22 cellular contexts compared by ENCODE assay signal in genomic region chr10:132688580-132689420, GRCh38.
DNase-seq lines count a peak whose midpoint lies in the region; ATAC-seq, FAIRE-seq and TF ChIP-seq lines count a peak whose summit lies in the region.
"Had no signal": no experiment of that assay in that cellular context is flagged by ENCODE, and none has a peak within 500 bp of the region (broad histone marks: within the 10 kb centered on the region; RNA-seq: fewer than 3 reads in every experiment).

No MANE protein-coding gene starts in this region.

- no peak overlapping the region for H2BK12ac ChIP-seq in H9 (ENCODE audit: insufficient read length, low read depth, low read length)

- no peak overlapping the region for H3K56ac ChIP-seq in H9 (ENCODE audit: insufficient read length, low read depth, low read length)

- in situ Hi-C loops in GM12878 (cut with MboI), result no loop called here

- no peak overlapping the region for H3K27ac Mint-ChIP-seq in H9
- H3K27ac Mint-ChIP-seq: activated CD4-positive, alpha-beta T cell treated with anti-CD3 and anti-CD28 coated beads, Interleukin-2, amount 10 ng/mL, durations not matched to agents 24 days and 14 days; activated T-helper 2 cell treated with anti-CD3 and anti-CD28 coated beads, Interferon-gamma antibody, Interleukin-2, Interleukin-4, amounts not matched to agents 10 μg/mL and 5 μg/mL and 100 μg/mL, durations not matched to agents 14 hours and 24 hours and 36 hours; CD8-positive, alpha-beta T cell; T-helper 1 cell treated with Interleukin-12 subunit alpha and Interleukin-12 subunit beta and Interleukin-4 antibody, amounts not matched to agents 30 μg/mL and 1 μg/mL, for 36 hours had no signal

- H3K4me2 ChIP-seq in H9 (ENCODE audit: insufficient read depth, insufficient read length, low read length) (no peak overlapping the region), GM12878 (ENCODE audit: control insufficient read depth, insufficient read depth) (no peak overlapping the region)

- H2BK5ac ChIP-seq in H9 (ENCODE audit: insufficient read length, low read length), result no peak overlapping the region

- DNase-seq in H9 (peak; percentile 14), GM12878 (ENCODE audit: low read depth, low spot score) (no peak), left lung (peak; percentile 12 to 47), substantia nigra (lab: John Stamatoyannopoulos, UW) (no peak)
- DNase-seq in stimulated activated CD4-positive, alpha-beta T cell treated with anti-CD3 and anti-CD28 coated beads, Interleukin-4, amount 100 ng/mL, for 24 hours, result no peak
- DNase-seq: activated CD4-positive, alpha-beta T cell treated with anti-CD3 and anti-CD28 coated beads, Interleukin-2, amount 10 ng/mL, durations not matched to agents 24 days and 14 days; CD8-positive, alpha-beta T cell; effector CD4-positive, alpha-beta T cell; HCEC 1CT; NCI-H187 treated with DMSO at 0.1 percent for 48 hours; NCI-H2227 treated with DMSO at 0.1 percent for 48 hours; NCI-H774; SIG-M5; stimulated activated CD4-positive, alpha-beta T cell treated with anti-CD3 and anti-CD28 coated beads, Interleukin-15, amount 100 ng/mL, for 24 hours had no signal

- no peak overlapping the region for H3K23ac ChIP-seq in H9 (ENCODE audit: insufficient read length, low read depth, low read length)

- no peaks in the 10 kb centered on the region for H3K4me1 ChIP-seq in H9 (ENCODE audit: insufficient read depth, low read length)
- no peaks in the 10 kb centered on the region for H3K4me1 ChIP-seq in GM12878 (ENCODE audit: control insufficient read depth, insufficient read depth, low read length)
- peaks cover 0 to 15% of the 10 kb centered on the region in 2 donors for H3K4me1 ChIP-seq in left lung

- no peaks in the 10 kb centered on the region for H3K79me1 ChIP-seq in H9 (ENCODE audit: insufficient read depth, low read depth, low read length, poor library complexity, severe bottlenecking)

- TF ChIP-seq CTCF in H9 (conservative IDR thresholded peaks at IDR 0.05), result no peak
- no peak for TF ChIP-seq CTCF in GM12878 (IDR thresholded peaks at IDR 0.05 in 2 of 3, conservative IDR thresholded peaks at IDR 0.05 in 1 of 3; ENCODE audit: control insufficient read depth in 2 of 3, extremely low read depth in 1 of 3, insufficient read depth in 1 of 3, low read depth in 3 of 3, low read length in 3 of 3)
- no peak for TF ChIP-seq CTCF in left lung (IDR thresholded peaks at IDR 0.05)

- no peaks in the 10 kb centered on the region for H3K9me3 ChIP-seq in H9 (ENCODE audit: control insufficient read depth, low read depth, low read length)
- H3K9me3 ChIP-seq in GM12878 (replicated peaks; ENCODE audit: control insufficient read depth, insufficient read depth, low read length), result no peaks in the 10 kb centered on the region; the same call in 2 of the 3 replicates
- no peaks in the 10 kb centered on the region for H3K9me3 ChIP-seq in left lung
- H3K9me3 ChIP-seq: adrenal gland had no signal

- SMC1A ChIA-PET in GM12878 (lab: Charles Lee; ENCODE audit: uncharacterized antibody, unreplicated experiment), result no interaction called here

- H3K36me3 Mint-ChIP-seq in H9 (ENCODE audit: insufficient read depth in 1 of 3, low read depth in 3 of 3), result peaks cover 0 to 2% (median 0%) of the 10 kb centered on the region in 3 experiments; a peak in 2 of 7 replicates

- H3K27me3 ChIP-seq in H9 (ENCODE audit: insufficient read depth, low read length) (no peaks in the 10 kb centered on the region), GM12878 (replicated peaks in 1 of 2; ENCODE audit: control insufficient read depth in 2 of 2, insufficient read depth in 2 of 2, low read length in 1 of 2) (no peaks in the 10 kb centered on the region), left lung (no peaks in the 10 kb centered on the region)
- H3K27me3 ChIP-seq: adrenal gland, cardiac muscle cell had no signal

- H2BK15ac ChIP-seq in H9 (ENCODE audit: low read depth, low read length), result no peak overlapping the region

- no peak overlapping the region for H3K14ac ChIP-seq in H9 (ENCODE audit: insufficient read depth, low read length)

- H3K4me3 Mint-ChIP-seq in H9, result no peak overlapping the region
- H3K4me3 Mint-ChIP-seq: activated CD4-positive, alpha-beta T cell treated with anti-CD3 and anti-CD28 coated beads, Interleukin-2, amount 10 ng/mL, durations not matched to agents 24 days and 14 days; CD8-positive, alpha-beta T cell; T-helper 1 cell treated with Interleukin-12 subunit alpha and Interleukin-12 subunit beta and Interleukin-4 antibody, amounts not matched to agents 30 μg/mL and 1 μg/mL, for 36 hours had no signal

- no peak overlapping the region for H3K18ac ChIP-seq in H9 (ENCODE audit: insufficient read length, low read depth, low read length)

- intact Hi-C loops in GM12878 (cut with micrococcal nuclease; ENCODE audit: unreplicated experiment), result no loop called here
- intact Hi-C loops in left lung (cut with DNase I), result no loop called here

- TF ChIP-seq EP300 in GM12878 (IDR thresholded peaks at IDR 0.05; ENCODE audit: borderline replicate concordance in 1 of 2, control insufficient read depth in 1 of 2, low read depth in 2 of 2, low read length in 2 of 2), result no peak

- ATAC-seq in GM12878 (no peak), left lung (no peak), HG02588 (IDR thresholded peaks at IDR 0.05; ENCODE audit: unreplicated experiment) (no peak), GM21619 (IDR thresholded peaks at IDR 0.05; ENCODE audit: unreplicated experiment) (no peak)
- ATAC-seq: CD8-positive, alpha-beta T cell; esophagus mucosa had no signal

- TF ChIP-seq POLR2A in GM12878 (IDR thresholded peaks at IDR 0.05; ENCODE audit: low read depth, low read length), result no peak

- H4K20me1 ChIP-seq in H9 (ENCODE audit: control insufficient read depth, insufficient read depth, insufficient read length) (peaks cover 5% of the 10 kb centered on the region), GM12878 (ENCODE audit: control insufficient read depth, insufficient read depth) (no peaks in the 10 kb centered on the region)

- H3K27me3 Mint-ChIP-seq in H9 (ENCODE audit: low read depth), result no peaks in the 10 kb centered on the region
- H3K27me3 Mint-ChIP-seq: activated CD4-positive, alpha-beta T cell treated with anti-CD3 and anti-CD28 coated beads, Interleukin-2, amount 10 ng/mL, durations not matched to agents 24 days and 14 days had no signal

- TF ChIP-seq RAD21 in GM12878 (IDR thresholded peaks at IDR 0.05; ENCODE audit: insufficient read depth, low read depth, low read length), result no peak

- no peak overlapping the region for H3K4me3 ChIP-seq in GM12878
- no peak overlapping the region for H3K4me3 ChIP-seq in left lung
- H3K4me3 ChIP-seq: adrenal gland, cardiac muscle cell had no signal

- H3K9me3 Mint-ChIP-seq in H9, result peaks cover 0 to 4% of the 10 kb centered on the region in 2 experiments; a peak in 2 of 5 replicates
- H3K9me3 Mint-ChIP-seq: activated T-helper 2 cell treated with anti-CD3 and anti-CD28 coated beads, Interferon-gamma antibody, Interleukin-2, Interleukin-4, amounts not matched to agents 10 μg/mL and 5 μg/mL and 100 μg/mL, durations not matched to agents 14 hours and 24 hours and 36 hours had no signal

- no peak overlapping the region for H2BK120ac ChIP-seq in H9 (ENCODE audit: low read depth, low read length, poor library complexity, severe bottlenecking)

- no peaks in the 10 kb centered on the region for H3K23me2 ChIP-seq in H9 (ENCODE audit: insufficient read length, low read depth, low read length, poor library complexity, severe bottlenecking)

- H3K27ac ChIP-seq in H9 (ENCODE audit: insufficient read length, low read depth, low read length) (no peak overlapping the region), GM12878 (ENCODE audit: control insufficient read depth, insufficient read depth) (no peak overlapping the region), left lung (no peak overlapping the region), substantia nigra (ENCODE audit: low read depth, low read length, poor library complexity, severe bottlenecking) (peak overlapping the region; percentile 67)
- H3K27ac ChIP-seq: adrenal gland, cardiac muscle cell had no signal

- H4K8ac ChIP-seq in H9 (replicated peaks; ENCODE audit: insufficient read length, low read depth, low read length), result no peak overlapping the region

- no peak overlapping the region for H3K4ac ChIP-seq in H9 (ENCODE audit: low read depth, low read length)

- H3T11ph ChIP-seq in H9 (ENCODE audit: low read length), result no peak overlapping the region

- H2AFZ ChIP-seq in H9 (ENCODE audit: low read length) (no peak overlapping the region), GM12878 (ENCODE audit: control insufficient read depth, low read depth, low read length) (no peak overlapping the region)

- H4K5ac ChIP-seq in H9 (ENCODE audit: insufficient read length, low read depth, low read length), result no peak overlapping the region

- H3K9ac ChIP-seq in H9 (ENCODE audit: extremely low read depth, insufficient read length, low read length) (no peak overlapping the region), GM12878 (ENCODE audit: control insufficient read depth, insufficient read depth, low read length) (no peak overlapping the region)

- H2BK20ac ChIP-seq in H9 (ENCODE audit: low read depth, low read length, poor library complexity, severe bottlenecking), result no peak overlapping the region

- H3K79me2 ChIP-seq in H9 (ENCODE audit: insufficient read depth, low read length) (no peaks in the 10 kb centered on the region), GM12878 (ENCODE audit: control insufficient read depth, insufficient read depth, low read length) (no peaks in the 10 kb centered on the region)

- POLR2A ChIA-PET in GM12878 (lab: Charles Lee), result no interaction called here

- no peak overlapping the region for H2AK5ac ChIP-seq in H9 (ENCODE audit: insufficient read length, low read length)

- no peak overlapping the region for H4K91ac ChIP-seq in H9 (ENCODE audit: insufficient read length, low read depth, low read length)

- FAIRE-seq in GM12878 (lab: Jason Lieb, UNC), result no peak
- FAIRE-seq: frontal cortex had no signal

- BruUV-seq in GM12878 (replicated peaks; lab: Mats Ljungman, UMichigan), result no TSS peak

- H3K36me3 ChIP-seq in GM12878 (ENCODE audit: control insufficient read depth in 2 of 2, insufficient read depth in 2 of 2, low read length in 1 of 2), result no peaks in the 10 kb centered on the region; a peak in 1 of 4 replicates
- H3K36me3 ChIP-seq in left lung, result peaks cover 0 to 24% of the 10 kb centered on the region in 2 donors
- H3K36me3 ChIP-seq: cardiac muscle cell had no signal

- CTCF ChIA-PET in GM12878 (lab: Yijun Ruan, JAX), result no interaction called here

- no CpG with 5 or more reads among the region's 20 CpGs for WGBS in H9 (ENCODE audit: extremely low coverage, insufficient read length, low lambda C conversion rate)
- 89% methylated on average over 20 of the region's 20 CpGs for WGBS in GM12878 (ENCODE audit: insufficient coverage, insufficient replicate concordance, low lambda C conversion rate, missing lambda C conversion rate)

- RAD21 ChIA-PET in GM12878 (lab: Charles Lee; ENCODE audit: unreplicated experiment), result no interaction called here

- H3K4me1 Mint-ChIP-seq in H9, result peaks cover 4 to 5% of the 10 kb centered on the region in 2 experiments; a peak in 3 of 4 replicates

Comparison
In these comparisons a context has a peak if more than half of its experiments do, and no peak if none do; other contexts are left out.
1. DNase-seq: peak in H9 (single experiment) and left lung (2 of 2); none in GM12878 (single experiment), substantia nigra (0 of 49) and stimulated activated CD4-positive, alpha-beta T cell treated with anti-CD3 and anti-CD28 coated beads, Interleukin-4, amount 100 ng/mL, for 24 hours (single experiment).